Comparison of ENCODE assay signal across 10 cellular contexts in genomic region chr2:102592601-102593000, GRCh38. TPM values are rescaled to one million over a fixed set of nuclear protein-coding genes. Genes with fewer than 3 reads are reported as not detected.
DNase-seq lines count a peak whose midpoint lies in the region; ATAC-seq, FAIRE-seq and TF ChIP-seq lines count a peak whose summit lies in the region.
"Had no signal": no experiment of that assay in that cellular context is flagged by ENCODE, and none has a peak within 500 bp of the region (broad histone marks: within the 10 kb centered on the region; RNA-seq: fewer than 3 reads in every experiment).

No MANE protein-coding gene starts in this region.

- CTCF ChIA-PET in GM12878 (lab: Yijun Ruan, JAX), result interaction anchor here (0.7 to 2.7 kb wide), 5 partner anchors 12 to 104 kb away, joined by 3 to 7 read pairs (median 3); no protein-coding TSS in a partner anchor

- no peaks in the 10 kb centered on the region for H3K79me2 ChIP-seq in GM12878 (ENCODE audit: control insufficient read depth, insufficient read depth, low read length)

- no peak for TF ChIP-seq POLR2A in GM12878 (IDR thresholded peaks at IDR 0.05; ENCODE audit: low read depth, low read length)
- TF ChIP-seq POLR2A in tibial nerve (IDR thresholded peaks at IDR 0.05), result no peak

- H3K27me3 Mint-ChIP-seq in HFFc6 (ENCODE audit: insufficient read depth), result peaks cover 3% of the 10 kb centered on the region; the same call in 1 of the 2 replicates

- DNase-seq in D721Med (ENCODE audit: insufficient read length, low spot score) (no peak), HFFc6 (no peak), GM12878 (ENCODE audit: low read depth, low spot score) (no peak), mucosa of gallbladder (ENCODE audit: low spot score) (peak; percentile 29), tibial nerve (ENCODE audit: low spot score in 2 of 2) (no peak), NCI-H2196 (lab: John Stamatoyannopoulos, UW; ENCODE audit: unreplicated experiment) (no peak), H4 (ENCODE audit: low spot score) (no peak), cardiac septum (ENCODE audit: low spot score) (no peak)

- H3K27ac ChIP-seq in GM12878 (ENCODE audit: control insufficient read depth, insufficient read depth) (no peak overlapping the region), tibial nerve (no peak overlapping the region)

- intact Hi-C loops in GM12878 (cut with micrococcal nuclease; ENCODE audit: unreplicated experiment), result loop anchor here (1.0 kb wide), 1 partner anchor 119 kb away; the partner anchor contains the start of gene SLC9A4
- intact Hi-C loops in cardiac septum (cut with DNase I), result loop anchor here (10.0 kb wide), 1 partner anchor 78 kb away; no protein-coding TSS in a partner anchor

- H3K9me3 Mint-ChIP-seq in HFFc6, result no peaks in the 10 kb centered on the region

- 55% methylated on average over 2 of the region's 2 CpGs for WGBS in GM12878 (ENCODE audit: insufficient coverage, insufficient replicate concordance, low lambda C conversion rate, missing lambda C conversion rate)
- 86 to 94% methylated on average over 2 of the region's 2 CpGs for WGBS in tibial nerve, 2 donors

- no peak overlapping the region for H2AFZ ChIP-seq in GM12878 (ENCODE audit: control insufficient read depth, low read depth, low read length)

- ATAC-seq in GM12878, result no peak

- peak; percentile 8 for TF ChIP-seq CTCF in D721Med (IDR thresholded peaks at IDR 0.05; ENCODE audit: insufficient read depth, missing control alignments)
- peak; percentile 64 for TF ChIP-seq CTCF in HFFc6 (IDR thresholded peaks at IDR 0.05)
- TF ChIP-seq CTCF in GM12878 (IDR thresholded peaks at IDR 0.05 in 2 of 3, conservative IDR thresholded peaks at IDR 0.05 in 1 of 3; ENCODE audit: control insufficient read depth in 2 of 3, extremely low read depth in 1 of 3, insufficient read depth in 1 of 3, low read depth in 3 of 3, low read length in 3 of 3), result peak in 2 of 3 experiments; percentile 27 to 36; a peak in 2 of 6 replicates
- TF ChIP-seq CTCF in tibial nerve (IDR thresholded peaks at IDR 0.05), result peak in 1 of 5 experiments; percentile 19

- no peak overlapping the region for H3K9ac ChIP-seq in GM12878 (ENCODE audit: control insufficient read depth, insufficient read depth, low read length)

- in situ Hi-C loops in GM12878 (cut with MboI), result no loop called here

- no peak for FAIRE-seq in D721Med (lab: Jason Lieb, UNC)
- FAIRE-seq in GM12878 (lab: Jason Lieb, UNC), result no peak

- TF ChIP-seq EP300 in GM12878 (IDR thresholded peaks at IDR 0.05; ENCODE audit: borderline replicate concordance in 1 of 2, control insufficient read depth in 1 of 2, low read depth in 2 of 2, low read length in 2 of 2), result no peak
- no peak for TF ChIP-seq EP300 in tibial nerve (IDR thresholded peaks at IDR 0.05)

- H3K4me1 ChIP-seq in GM12878 (ENCODE audit: control insufficient read depth, insufficient read depth, low read length) (no peaks in the 10 kb centered on the region), tibial nerve (no peaks in the 10 kb centered on the region)

- H3K27me3 ChIP-seq in GM12878 (replicated peaks in 1 of 2; ENCODE audit: control insufficient read depth in 2 of 2, insufficient read depth in 2 of 2, low read length in 1 of 2), result no peaks in the 10 kb centered on the region
- no peaks in the 10 kb centered on the region for H3K27me3 ChIP-seq in tibial nerve

- no peak overlapping the region for H3K4me3 Mint-ChIP-seq in HFFc6

- 0 out of 2 replicates have a peak, but pooled peaks have one; percentile 21 for TF ChIP-seq RAD21 in GM12878 (IDR thresholded peaks at IDR 0.05; ENCODE audit: insufficient read depth, low read depth, low read length)

- SMC1A ChIA-PET in GM12878 (lab: Charles Lee; ENCODE audit: uncharacterized antibody, unreplicated experiment), result interaction anchor here (1.5 kb wide), 1 partner anchor 119 kb away, joined by 3 read pairs; the partner anchor contains the start of gene SLC9A4

- H3K36me3 Mint-ChIP-seq in HFFc6 (ENCODE audit: low read depth), result no peaks in the 10 kb centered on the region

- H3K9me3 ChIP-seq in GM12878 (replicated peaks; ENCODE audit: control insufficient read depth, insufficient read depth, low read length) (no peaks in the 10 kb centered on the region), tibial nerve (no peaks in the 10 kb centered on the region)

- no peaks in the 10 kb centered on the region for H3K36me3 ChIP-seq in GM12878 (ENCODE audit: control insufficient read depth in 2 of 2, insufficient read depth in 2 of 2, low read length in 1 of 2)
- no peaks in the 10 kb centered on the region for H3K36me3 ChIP-seq in tibial nerve

- POLR2A ChIA-PET in GM12878 (lab: Charles Lee), result no interaction called here

- H3K4me3 ChIP-seq in GM12878 (no peak overlapping the region), tibial nerve (no peak overlapping the region)

- no peak overlapping the region for H3K4me2 ChIP-seq in GM12878 (ENCODE audit: control insufficient read depth, insufficient read depth)

- H3K27ac Mint-ChIP-seq in HFFc6, result no peak overlapping the region

- no peaks in the 10 kb centered on the region for H3K4me1 Mint-ChIP-seq in HFFc6 (ENCODE audit: low read depth)

- RAD21 ChIA-PET in GM12878 (lab: Charles Lee; ENCODE audit: unreplicated experiment), result no interaction called here

- no peaks in the 10 kb centered on the region for H4K20me1 ChIP-seq in GM12878 (ENCODE audit: control insufficient read depth, insufficient read depth)

- no TSS peak for BruUV-seq in GM12878 (replicated peaks; lab: Mats Ljungman, UMichigan)

TF ChIP-seq in GM12878, 131 proteins besides CTCF, POLR2A, EP300 and RAD21:
- TF ChIP-seq ZNF24 (IDR thresholded peaks at IDR 0.05) (0 out of 2 replicates have a peak, but pooled peaks have one; percentile 37), IRF3 (IDR thresholded peaks at IDR 0.05) (no peak)

RNA-seq across cellular contexts. Expression of gene SLC9A2, which starts 26.8 kb away (rescaled TPM):
- not detected for total RNA-seq in HFFc6 (2021; fragmentation: NEBNext Ultra II Directional; extraction: Animal tissue kit (Norgen Biotek cat#: 25700))
- 0.73 and 2.1 TPM in 2 replicates for total RNA-seq in GM12878 (2013; cell fraction: nucleolus; rRNA removed)
- total RNA-seq in GM12878 (2014; rRNA removed) (0.85 and 0.87 TPM in 2 replicates), GM12878 (2014; rRNA removed; fragmentation: Illumina TruSeq; extraction: Trizol) (0.76 and 1.2 TPM in 2 replicates), GM12878 (2021) (0.80 and 1.2 TPM in 2 replicates), mucosa of gallbladder (19.9 TPM), tibial nerve (under 1 TPM in 1 of 4 donors, not detected in 3; under 0.01 TPM), cardiac septum (0.08 TPM)
- 0.08 TPM for polyA plus RNA-seq in GM12878 (2011; ENCODE audit: low read depth)
- polyA plus RNA-seq in GM12878 (2011; rRNA removed) (0.81 and 0.99 TPM in 2 replicates), GM12878 (2014; fragmentation: Illumina TruSeq; extraction: Trizol) (1.00 and 1.2 TPM in 2 replicates), GM12878 (2014; fragmentation: Nextera tagmentation; extraction: Ambion mirVana) (under 1 TPM; 0.13 to 0.26 TPM), GM12878 (2014; rRNA removed) (1.2 and 2.0 TPM in 2 replicates), GM12878 (2016; fragmentation: Nextera tagmentation; extraction: Ambion mirVana) (under 1 TPM; 0.29 to 0.70 TPM)
- polyA plus RNA-seq in GM12878 (2011; cell fraction: cytosol; rRNA removed), result 0.35 and 0.36 TPM in 2 replicates
- polyA plus RNA-seq in GM12878 (2011; cell fraction: nucleus; rRNA removed), result 0.88 and 1.4 TPM in 2 replicates
- 0.13 and 0.15 TPM in 2 replicates for polyA plus RNA-seq in GM12878 (2012)
- 0.67 and 1.1 TPM in 2 replicates for polyA minus RNA-seq in GM12878 (2011; rRNA and poly(A)+ RNA removed)
- polyA minus RNA-seq in GM12878 (2011; cell fraction: cytosol; rRNA and poly(A)+ RNA removed), result 0.31 and 0.40 TPM in 2 replicates
- polyA minus RNA-seq in GM12878 (2011; cell fraction: nucleus; rRNA and poly(A)+ RNA removed), result 0.85 and 2.1 TPM in 2 replicates
- total RNA-seq in H4 (2014; rRNA removed; shearing (Covaris generic)), result 0.12 and 0.19 TPM in 2 replicates
- total RNA-seq: dermis microvascular lymphatic vessel endothelial cell, pulmonary artery endothelial cell had no signal
